ENCODE assay signal across 7 cellular contexts in the genomic region with DNA sequence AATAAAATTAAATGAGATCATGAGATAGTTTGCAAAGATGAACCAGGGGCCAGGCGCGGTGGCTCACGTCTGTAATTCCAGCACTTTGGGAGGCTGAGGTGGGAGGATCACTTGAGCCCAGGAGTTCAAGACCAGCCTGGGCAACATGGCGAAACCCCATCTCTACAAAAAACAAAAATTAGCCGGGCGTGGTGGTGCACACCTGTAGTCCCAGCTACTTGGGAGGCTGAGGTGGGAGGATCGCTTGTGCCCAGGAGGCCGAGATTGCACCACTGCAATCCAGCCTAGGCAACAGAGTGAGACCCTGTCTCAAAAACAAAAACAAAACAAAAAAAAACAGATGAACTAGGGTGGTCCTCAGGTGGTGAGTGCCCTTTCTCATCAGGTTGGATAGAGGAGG. TPM values are rescaled to one million over a fixed set of nuclear protein-coding genes. Genes with fewer than 3 reads are reported as not detected.
DNase-seq lines count a peak whose midpoint lies in the region; ATAC-seq and TF ChIP-seq lines count a peak whose summit lies in the region.
"Not testable (repeated sequence)": the region's sequence is repeated elsewhere in the genome, so short reads cannot be mapped to it uniquely, and the experiment has no call there.

No MANE protein-coding gene starts in this region.

- CTCF ChIA-PET in PC-9 (lab: Charles Lee): not testable (repeated sequence)

- DNase-seq in GM12865 (ENCODE audit: low read depth); PC-9; activated T-helper 1 cell treated with anti-CD3 and anti-CD28 coated beads, Interleukin-12 subunit alpha, Interleukin-12 subunit beta, Interleukin-2, Interleukin-4 antibody, amounts not matched to agents 30 ng/mL and 10 ng/mL and 1 ng/mL, durations not matched to agents 14 hours and 24 hours and 36 hours (ENCODE audit: low spot score); choroid plexus epithelial cell (ENCODE audit: low read depth); heart left ventricle: not testable (repeated sequence)

- POLR2A ChIA-PET in PC-9 (lab: Charles Lee; ENCODE audit: unreplicated experiment): not testable (repeated sequence)

- TF ChIP-seq CTCF in GM12865 (IDR thresholded peaks at IDR 0.05; ENCODE audit: insufficient read depth, low read depth, low read length, missing control alignments); PC-9 (conservative IDR thresholded peaks at IDR 0.05); choroid plexus epithelial cell (conservative IDR thresholded peaks at IDR 0.05; ENCODE audit: low read depth, low read length); heart left ventricle (IDR thresholded peaks at IDR 0.05): not testable (repeated sequence)

- H3K27ac ChIP-seq in PC-9: not testable (repeated sequence)
- H3K27ac ChIP-seq in heart left ventricle (peak overlapping the region; percentile 96 to 99 (median 98)), muscle layer of colon (ENCODE audit: low read depth, low read length) (peak overlapping the region; percentile 85)

- not testable (repeated sequence) for H3K4me1 Mint-ChIP-seq in activated T-helper 1 cell treated with anti-CD3 and anti-CD28 coated beads, Interleukin-12 subunit alpha, Interleukin-12 subunit beta, Interleukin-2, Interleukin-4 antibody, amounts not matched to agents 30 ng/mL and 10 ng/mL and 1 ng/mL, durations not matched to agents 14 hours and 24 hours and 36 hours (ENCODE audit: low read depth)

- not testable (repeated sequence) for H3K36me3 ChIP-seq in PC-9 (ENCODE audit: low read depth); muscle layer of colon (ENCODE audit: insufficient read depth, low read length); skeletal muscle satellite cell (ENCODE audit: insufficient read depth, low read length)
- peaks cover 0 to 21% (median 0%) of the 10 kb centered on the region in 9 donors for H3K36me3 ChIP-seq in heart left ventricle

- not testable (repeated sequence) for BruUV-seq in PC-9 (replicated peaks; lab: Mats Ljungman, UMichigan)

- H3K27me3 Mint-ChIP-seq in activated T-helper 1 cell treated with anti-CD3 and anti-CD28 coated beads, Interleukin-12 subunit alpha, Interleukin-12 subunit beta, Interleukin-2, Interleukin-4 antibody, amounts not matched to agents 30 ng/mL and 10 ng/mL and 1 ng/mL, durations not matched to agents 14 hours and 24 hours and 36 hours (ENCODE audit: insufficient read depth): not testable (repeated sequence)

- H3K4me3 ChIP-seq in GM12865 (ENCODE audit: low read depth, low read length) (peak overlapping the region; percentile 90; the same call in 1 of the 2 replicates), PC-9 (peak overlapping the region; percentile 66; the same call in 1 of the 2 replicates), choroid plexus epithelial cell (ENCODE audit: low read depth, low read length) (peak overlapping the region; percentile 75), heart left ventricle (peak overlapping the region in 9 of 12 donors; percentile 66 to 81 (median 69)), muscle layer of colon (ENCODE audit: low read depth in 1 of 2, low read length in 2 of 2) (peak overlapping the region; percentile 57 to 75), skeletal muscle satellite cell (ENCODE audit: low read length) (peak overlapping the region; percentile 78)

- H3F3A ChIP-seq in PC-9 (ENCODE audit: insufficient read depth, low read depth): peaks cover 17% of the 10 kb centered on the region; the same call in 1 of the 2 replicates

- not testable (repeated sequence) for H3K79me2 ChIP-seq in PC-9 (ENCODE audit: low read depth)

- H3K27me3 ChIP-seq in PC-9 (ENCODE audit: insufficient read depth, low read depth); heart left ventricle; muscle layer of colon (ENCODE audit: control insufficient read depth in 1 of 2, insufficient read depth in 2 of 2, low read length in 2 of 2); skeletal muscle satellite cell (ENCODE audit: control insufficient read depth, insufficient read depth, low read length): not testable (repeated sequence)

- not testable (repeated sequence) for H2AFZ ChIP-seq in PC-9

- H3K9me3 ChIP-seq in PC-9 (ENCODE audit: insufficient read depth, low read depth); heart left ventricle; muscle layer of colon (ENCODE audit: low read length); skeletal muscle satellite cell (replicated peaks; ENCODE audit: low read length): not testable (repeated sequence)

- H4K20me1 ChIP-seq in PC-9 (ENCODE audit: insufficient read depth): not testable (repeated sequence)

- H3K9me2 ChIP-seq in PC-9 (ENCODE audit: insufficient read depth): not testable (repeated sequence)

- H3K4me2 ChIP-seq in PC-9 (peak overlapping the region; percentile 88), skeletal muscle satellite cell (ENCODE audit: low read length) (peak overlapping the region; percentile 76)

- H3K4me3 Mint-ChIP-seq in activated T-helper 1 cell treated with anti-CD3 and anti-CD28 coated beads, Interleukin-12 subunit alpha, Interleukin-12 subunit beta, Interleukin-2, Interleukin-4 antibody, amounts not matched to agents 30 ng/mL and 10 ng/mL and 1 ng/mL, durations not matched to agents 14 hours and 24 hours and 36 hours: peak overlapping the region; percentile 88

- ATAC-seq in heart left ventricle: not testable (repeated sequence)

- H3K36me3 Mint-ChIP-seq in activated T-helper 1 cell treated with anti-CD3 and anti-CD28 coated beads, Interleukin-12 subunit alpha, Interleukin-12 subunit beta, Interleukin-2, Interleukin-4 antibody, amounts not matched to agents 30 ng/mL and 10 ng/mL and 1 ng/mL, durations not matched to agents 14 hours and 24 hours and 36 hours (ENCODE audit: low read depth): not testable (repeated sequence)

- not testable (repeated sequence) for TF ChIP-seq POLR2A in heart left ventricle (IDR thresholded peaks at IDR 0.05)

- H3K4me1 ChIP-seq in PC-9 (replicated peaks; ENCODE audit: insufficient read depth): not testable (repeated sequence)
- H3K4me1 ChIP-seq in heart left ventricle: peaks cover 0 to 36% (median 24%) of the 10 kb centered on the region in 12 donors
- peaks cover 16% of the 10 kb centered on the region for H3K4me1 ChIP-seq in muscle layer of colon (ENCODE audit: insufficient read depth, low read length)
- peaks cover 12% of the 10 kb centered on the region for H3K4me1 ChIP-seq in skeletal muscle satellite cell (ENCODE audit: control insufficient read depth, insufficient read depth, low read length)

- WGBS in heart left ventricle, 4 donors: 91 to 94% (median 93%) methylated on average over 8 of the region's 8 CpGs

- not testable (repeated sequence) for H3K9me3 Mint-ChIP-seq in activated T-helper 1 cell treated with anti-CD3 and anti-CD28 coated beads, Interleukin-12 subunit alpha, Interleukin-12 subunit beta, Interleukin-2, Interleukin-4 antibody, amounts not matched to agents 30 ng/mL and 10 ng/mL and 1 ng/mL, durations not matched to agents 14 hours and 24 hours and 36 hours

- intact Hi-C loops in PC-9 (cut with micrococcal nuclease; ENCODE audit: unreplicated experiment): loop anchor here (10.0 kb wide), 1 partner anchor 268 kb away; no protein-coding TSS in a partner anchor
- intact Hi-C loops in activated T-helper 1 cell treated with anti-CD3 and anti-CD28 coated beads, Interleukin-12 subunit alpha, Interleukin-12 subunit beta, Interleukin-2, Interleukin-4 antibody, amounts not matched to agents 30 ng/mL and 10 ng/mL and 1 ng/mL, durations not matched to agents 14 hours and 24 hours and 36 hours (cut with micrococcal nuclease): loop anchor here (1.0 to 2.0 kb wide), 7 partner anchors 7 to 400 kb away; a partner anchor contains a TSS
- intact Hi-C loops in heart left ventricle (cut with DNase I): not testable (repeated sequence)

- H3K9ac ChIP-seq in muscle layer of colon (ENCODE audit: low read length) (peak overlapping the region; percentile 70), skeletal muscle satellite cell (ENCODE audit: low read depth, low read length) (peak overlapping the region; percentile 96)

- not testable (repeated sequence) for H3K27ac Mint-ChIP-seq in activated T-helper 1 cell treated with anti-CD3 and anti-CD28 coated beads, Interleukin-12 subunit alpha, Interleukin-12 subunit beta, Interleukin-2, Interleukin-4 antibody, amounts not matched to agents 30 ng/mL and 10 ng/mL and 1 ng/mL, durations not matched to agents 14 hours and 24 hours and 36 hours

RNA-seq across cellular contexts. Expression of a gene that starts 7.4 kb away (rescaled TPM):
- 14.4 and 17.1 TPM in 2 replicates for total RNA-seq in PC-9 (2021)
- total RNA-seq in activated T-helper 1 cell treated with anti-CD3 and anti-CD28 coated beads, Interleukin-12 subunit alpha, Interleukin-12 subunit beta, Interleukin-2, Interleukin-4 antibody, amounts not matched to agents 30 ng/mL and 10 ng/mL and 1 ng/mL, durations not matched to agents 14 hours and 24 hours and 36 hours: 10.8 and 11.1 TPM in 2 replicates
- 10 to 100 TPM in 5 of 9 donors, 1 to 10 TPM in 4; 7.9 to 37.1 (median 10.3) TPM for total RNA-seq in heart left ventricle
- 10 to 100 TPM; 18.4 to 29.4 TPM for polyA plus RNA-seq in heart left ventricle
- total RNA-seq in skeletal muscle satellite cell (2012; rRNA removed): 9.8 and 12.2 TPM in 2 replicates

RNA-seq across cellular contexts. Expression of a gene that starts 54.8 kb away (rescaled TPM):
- 62.5 and 91.7 TPM in 2 replicates for total RNA-seq in PC-9 (2021)
- total RNA-seq in activated T-helper 1 cell treated with anti-CD3 and anti-CD28 coated beads, Interleukin-12 subunit alpha, Interleukin-12 subunit beta, Interleukin-2, Interleukin-4 antibody, amounts not matched to agents 30 ng/mL and 10 ng/mL and 1 ng/mL, durations not matched to agents 14 hours and 24 hours and 36 hours: 57.0 and 57.3 TPM in 2 replicates
- total RNA-seq in heart left ventricle: 10 to 100 TPM; 19.6 to 33.2 (median 30.7) TPM
- polyA plus RNA-seq in heart left ventricle: 10 to 100 TPM; 21.9 to 41.8 TPM
- total RNA-seq in skeletal muscle satellite cell (2012; rRNA removed): 28.6 and 38.7 TPM in 2 replicates
